Comparison of ENCODE assay signal across 8 cellular contexts in the genomic region with DNA sequence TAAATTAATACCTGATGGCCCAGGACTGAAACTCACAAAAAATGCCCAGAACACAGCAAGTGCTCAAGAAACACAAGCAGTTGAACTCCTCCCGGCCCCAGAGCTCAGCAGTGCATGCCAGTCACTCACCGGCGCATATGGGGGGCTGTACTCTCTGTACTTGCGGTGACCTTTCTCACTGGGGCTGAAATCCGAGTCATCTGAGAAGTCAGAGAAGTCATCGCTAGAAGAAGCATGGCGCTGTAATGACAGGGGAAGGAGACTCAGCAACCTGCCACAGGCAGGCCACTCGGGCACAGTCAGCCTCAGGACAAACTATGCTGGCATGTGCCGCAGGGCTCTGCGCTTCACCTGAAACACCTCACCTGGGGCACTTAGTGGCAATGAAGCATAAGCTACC. TPM values are rescaled to one million over a fixed set of nuclear protein-coding genes. Genes with fewer than 3 reads are reported as not detected.
A peak's percentile ranks its signal among the peaks of the same experiment; 100 is the strongest.
DNase-seq lines count a peak whose midpoint lies in the region; ATAC-seq and TF ChIP-seq lines count a peak whose summit lies in the region.

No MANE protein-coding gene starts in this region.

- POLR2A ChIA-PET in activated CD8-positive, alpha-beta T cell treated with anti-CD3 and anti-CD28 coated beads, Interleukin-2, amount 10 ng/mL, durations not matched to agents 7 days and 5 days (lab: Charles Lee): interaction anchor here (0.9 to 11.5 kb wide), 5 partner anchors 11 to 150 kb away, joined by 3 to 256 read pairs (median 3); partner anchors contain the start of genes SAE1 and ZC3H4
- POLR2A ChIA-PET in naive thymus-derived CD4-positive, alpha-beta T cell (lab: Charles Lee): interaction anchor here (0.6 to 10.2 kb wide), 3 partner anchors 10 to 37 kb away, joined by 3 to 184 read pairs (median 4); partner anchors contain the start of gene ZC3H4

- H3K4me3 Mint-ChIP-seq in CD14-positive monocyte (no peak overlapping the region), endothelial cell (ENCODE audit: unreplicated experiment) (no peak overlapping the region)
- H3K4me3 Mint-ChIP-seq in activated CD8-positive, alpha-beta T cell treated with anti-CD3 and anti-CD28 coated beads, Interleukin-2, amount 10 ng/mL, durations not matched to agents 7 days and 5 days: peak overlapping the region; percentile 78
- peak overlapping the region in 1 of 10 donors; percentile 93 for H3K4me3 Mint-ChIP-seq in naive thymus-derived CD4-positive, alpha-beta T cell

- peak; percentile 75 for ATAC-seq in GM19395 (IDR thresholded peaks at IDR 0.05; ENCODE audit: unreplicated experiment)
- peak; percentile 18 for ATAC-seq in activated CD8-positive, alpha-beta T cell treated with anti-CD3 and anti-CD28 coated beads, Interleukin-2, amount 10 ng/mL, durations not matched to agents 7 days and 5 days
- ATAC-seq in naive thymus-derived CD4-positive, alpha-beta T cell: no peak
- no peak for ATAC-seq in GM19397 (IDR thresholded peaks at IDR 0.05; ENCODE audit: unreplicated experiment)

- peak overlapping the region; percentile 64 for H3K27ac ChIP-seq in naive thymus-derived CD4-positive, alpha-beta T cell (ENCODE audit: low read depth, low read length)
- no peak overlapping the region for H3K27ac ChIP-seq in smooth muscle cell (ENCODE audit: low read depth)

- no peak overlapping the region for H2AFZ ChIP-seq in smooth muscle cell (ENCODE audit: low read depth)

- CTCF ChIA-PET in activated CD8-positive, alpha-beta T cell treated with anti-CD3 and anti-CD28 coated beads, Interleukin-2, amount 10 ng/mL, durations not matched to agents 7 days and 5 days (lab: Charles Lee): interaction anchor here (0.9 to 7.3 kb wide), 6 partner anchors 14 to 150 kb away, joined by 3 to 48 read pairs (median 10); partner anchors contain the start of gene ZC3H4
- CTCF ChIA-PET in naive thymus-derived CD4-positive, alpha-beta T cell (lab: Charles Lee): interaction anchor here (0.6 kb wide), 1 partner anchor 35 kb away, joined by 3 read pairs; no protein-coding TSS in a partner anchor

- DNase-seq in CD14-positive monocyte (ENCODE audit: low spot score) (no peak), smooth muscle cell (lab: John Stamatoyannopoulos, UW; ENCODE audit: unreplicated experiment) (no peak), NCI-H2107 (lab: John Stamatoyannopoulos, UW) (no peak), endothelial cell (ENCODE audit: low spot score) (no peak)
- DNase-seq in activated CD8-positive, alpha-beta T cell treated with anti-CD3 and anti-CD28 coated beads, Interleukin-2, amount 10 ng/mL, durations not matched to agents 7 days and 5 days: peak; percentile 56
- peak in 1 of 9 donors; percentile 47 for DNase-seq in naive thymus-derived CD4-positive, alpha-beta T cell

- H3K4me1 ChIP-seq in naive thymus-derived CD4-positive, alpha-beta T cell (ENCODE audit: control insufficient read depth in 2 of 2, insufficient read depth in 2 of 2, low read length in 2 of 2): peaks cover 14 to 21% of the 10 kb centered on the region in 2 donors
- H3K4me1 ChIP-seq in smooth muscle cell (ENCODE audit: low read depth): no peaks in the 10 kb centered on the region

- no peaks in the 10 kb centered on the region for H3K9me3 ChIP-seq in naive thymus-derived CD4-positive, alpha-beta T cell (ENCODE audit: control insufficient read depth in 2 of 3, low read length in 3 of 3)
- H3K9me3 ChIP-seq in smooth muscle cell (replicated peaks; ENCODE audit: low read depth): no peaks in the 10 kb centered on the region

- WGBS in smooth muscle cell (ENCODE audit: low lambda C conversion rate): 94% methylated on average over 10 of the region's 10 CpGs

- H3F3A ChIP-seq in smooth muscle cell (ENCODE audit: low read depth): no peaks in the 10 kb centered on the region

- H3K27ac Mint-ChIP-seq in CD14-positive monocyte (peak overlapping the region in 4 of 7 donors; percentile 0 to 65 (median 47)), endothelial cell (ENCODE audit: unreplicated experiment) (no peak overlapping the region)
- H3K27ac Mint-ChIP-seq in activated CD8-positive, alpha-beta T cell treated with anti-CD3 and anti-CD28 coated beads, Interleukin-2, amount 10 ng/mL, durations not matched to agents 7 days and 5 days: peak overlapping the region; percentile 87
- peak overlapping the region in 8 of 9 donors; percentile 28 to 99 (median 79) for H3K27ac Mint-ChIP-seq in naive thymus-derived CD4-positive, alpha-beta T cell

- H3K4me1 Mint-ChIP-seq in CD14-positive monocyte (peaks cover 10% of the 10 kb centered on the region), endothelial cell (ENCODE audit: unreplicated experiment) (peaks cover 3% of the 10 kb centered on the region)
- H3K4me1 Mint-ChIP-seq in activated CD8-positive, alpha-beta T cell treated with anti-CD3 and anti-CD28 coated beads, Interleukin-2, amount 10 ng/mL, durations not matched to agents 7 days and 5 days (ENCODE audit: low read depth): peaks cover 79% of the 10 kb centered on the region
- peaks cover 28 to 83% (median 40%) of the 10 kb centered on the region in 7 donors for H3K4me1 Mint-ChIP-seq in naive thymus-derived CD4-positive, alpha-beta T cell

- intact Hi-C loops in CD14-positive monocyte (cut with micrococcal nuclease): no loop called here
- intact Hi-C loops in naive thymus-derived CD4-positive, alpha-beta T cell (cut with micrococcal nuclease): loop anchor here (1.0 to 2.0 kb wide), 6 partner anchors 13 to 46 kb away; partner anchors contain the start of genes TMEM160 (in 1 of the 2) and ZC3H4 (in 1 of the 2)

- peaks cover 71 to 95% of the 10 kb centered on the region in 2 donors for H3K36me3 Mint-ChIP-seq in CD14-positive monocyte
- peaks cover 70% of the 10 kb centered on the region for H3K36me3 Mint-ChIP-seq in activated CD8-positive, alpha-beta T cell treated with anti-CD3 and anti-CD28 coated beads, Interleukin-2, amount 10 ng/mL, durations not matched to agents 7 days and 5 days (ENCODE audit: low read depth)
- peaks cover 7 to 58% (median 12%) of the 10 kb centered on the region in 5 donors for H3K36me3 Mint-ChIP-seq in naive thymus-derived CD4-positive, alpha-beta T cell
- peaks cover 45% of the 10 kb centered on the region for H3K36me3 Mint-ChIP-seq in endothelial cell (ENCODE audit: low read depth, unreplicated experiment)

- peaks cover 56% of the 10 kb centered on the region for H4K20me1 ChIP-seq in smooth muscle cell (ENCODE audit: low read depth)

- TF ChIP-seq CTCF in CD14-positive monocyte (IDR thresholded peaks at IDR 0.05) (no peak), smooth muscle cell (IDR thresholded peaks at IDR 0.05; ENCODE audit: borderline replicate concordance, insufficient read depth, poor library complexity, severe bottlenecking) (no peak), endothelial cell (IDR thresholded peaks at IDR 0.05; ENCODE audit: unreplicated experiment) (no peak)

- H3K4me3 ChIP-seq in naive thymus-derived CD4-positive, alpha-beta T cell (ENCODE audit: low read length): no peak overlapping the region
- no peak overlapping the region for H3K4me3 ChIP-seq in smooth muscle cell

- H3K27me3 ChIP-seq in naive thymus-derived CD4-positive, alpha-beta T cell (ENCODE audit: control insufficient read depth in 2 of 2, insufficient read depth in 2 of 2, low read length in 2 of 2): no peaks in the 10 kb centered on the region
- H3K27me3 ChIP-seq in smooth muscle cell (ENCODE audit: low read depth): no peaks in the 10 kb centered on the region

- no peak overlapping the region for H3K9ac ChIP-seq in smooth muscle cell (ENCODE audit: low read depth)

- peaks cover 0 to under 1% (median 0%) of the 10 kb centered on the region in 3 donors for H3K27me3 Mint-ChIP-seq in CD14-positive monocyte (ENCODE audit: low read depth in 3 of 3)
- no peaks in the 10 kb centered on the region for H3K27me3 Mint-ChIP-seq in activated CD8-positive, alpha-beta T cell treated with anti-CD3 and anti-CD28 coated beads, Interleukin-2, amount 10 ng/mL, durations not matched to agents 7 days and 5 days (ENCODE audit: low read depth)
- no peaks in the 10 kb centered on the region for H3K27me3 Mint-ChIP-seq in naive thymus-derived CD4-positive, alpha-beta T cell
- H3K27me3 Mint-ChIP-seq in endothelial cell (ENCODE audit: unreplicated experiment): peaks cover 7% of the 10 kb centered on the region

- H3K4me2 ChIP-seq in smooth muscle cell: no peak overlapping the region

- peaks cover 51% of the 10 kb centered on the region for H3K79me2 ChIP-seq in smooth muscle cell (ENCODE audit: low read depth)

- H3K36me3 ChIP-seq in naive thymus-derived CD4-positive, alpha-beta T cell (ENCODE audit: control insufficient read depth in 2 of 3, insufficient read depth in 3 of 3, low read length in 3 of 3): peaks cover 5 to 54% (median 11%) of the 10 kb centered on the region in 3 experiments
- H3K36me3 ChIP-seq in smooth muscle cell (ENCODE audit: low read depth): no peaks in the 10 kb centered on the region

- H3K9me3 Mint-ChIP-seq in CD14-positive monocyte (no peaks in the 10 kb centered on the region), endothelial cell (ENCODE audit: unreplicated experiment) (no peaks in the 10 kb centered on the region)
- no peaks in the 10 kb centered on the region for H3K9me3 Mint-ChIP-seq in activated CD8-positive, alpha-beta T cell treated with anti-CD3 and anti-CD28 coated beads, Interleukin-2, amount 10 ng/mL, durations not matched to agents 7 days and 5 days (ENCODE audit: insufficient read depth)
- H3K9me3 Mint-ChIP-seq in naive thymus-derived CD4-positive, alpha-beta T cell: peaks cover 0 to 1% (median 0%) of the 10 kb centered on the region in 11 donors

RNA-seq across cellular contexts. Expression of gene ZC3H4, which starts 19.7 kb away (rescaled TPM):
- polyA plus RNA-seq in CD14-positive monocyte (under 1 TPM; 0.24 to 0.60 TPM), smooth muscle cell (1.9 and 3.5 TPM in 2 replicates)
- total RNA-seq in activated CD8-positive, alpha-beta T cell treated with anti-CD3 and anti-CD28 coated beads, Interleukin-2, amount 10 ng/mL, durations not matched to agents 7 days and 5 days: 100 to 1,000 TPM; 102 TPM
- 100 to 1,000 TPM in 1 of 5 experiments, 10 to 100 TPM in 4; 53.6 to 123 (median 73.0) TPM for total RNA-seq in naive thymus-derived CD4-positive, alpha-beta T cell
- 1 to 10 TPM; 2.0 to 2.3 TPM for polyA plus RNA-seq in naive thymus-derived CD4-positive, alpha-beta T cell
- total RNA-seq in smooth muscle cell (6.6 and 9.3 TPM in 2 replicates), endothelial cell (ENCODE audit: unreplicated experiment) (56.7 TPM)

RNA-seq across cellular contexts. Expression of gene SAE1, which starts 36.8 kb away (rescaled TPM):
- polyA plus RNA-seq in CD14-positive monocyte: 10 to 100 TPM; 46.5 to 54.2 TPM
- total RNA-seq in activated CD8-positive, alpha-beta T cell treated with anti-CD3 and anti-CD28 coated beads, Interleukin-2, amount 10 ng/mL, durations not matched to agents 7 days and 5 days: 100 to 1,000 TPM; 165 to 175 TPM
- 100 to 1,000 TPM in 1 of 5 experiments, 10 to 100 TPM in 4; 34.3 to 115 (median 46.4) TPM for total RNA-seq in naive thymus-derived CD4-positive, alpha-beta T cell
- 100 to 1,000 TPM; 145 to 181 TPM for polyA plus RNA-seq in naive thymus-derived CD4-positive, alpha-beta T cell
- 65.9 and 67.4 TPM in 2 replicates for total RNA-seq in smooth muscle cell
- 70.8 and 89.4 TPM in 2 replicates for polyA plus RNA-seq in smooth muscle cell
- total RNA-seq in endothelial cell (ENCODE audit: unreplicated experiment): 134 TPM

RNA-seq across cellular contexts. Expression of gene TMEM160, which starts 45.4 kb away (rescaled TPM):
- polyA plus RNA-seq in CD14-positive monocyte (100 to 1,000 TPM; 103 to 159 TPM), smooth muscle cell (92.2 and 94.4 TPM in 2 replicates)
- 10 to 100 TPM; 74.4 to 76.8 TPM for total RNA-seq in activated CD8-positive, alpha-beta T cell treated with anti-CD3 and anti-CD28 coated beads, Interleukin-2, amount 10 ng/mL, durations not matched to agents 7 days and 5 days
- total RNA-seq in naive thymus-derived CD4-positive, alpha-beta T cell: 10 to 100 TPM; 23.1 to 46.3 (median 26.0) TPM
- polyA plus RNA-seq in naive thymus-derived CD4-positive, alpha-beta T cell: 100 to 1,000 TPM; 131 TPM
- total RNA-seq in smooth muscle cell (21.5 and 61.5 TPM in 2 replicates), endothelial cell (ENCODE audit: unreplicated experiment) (46.7 TPM)

Comparison
In these comparisons a context has a peak if more than half of its experiments do, and no peak if none do; other contexts are left out.
1. ATAC-seq: peak in GM19395 (single experiment) and activated CD8-positive, alpha-beta T cell treated with anti-CD3 and anti-CD28 coated beads, Interleukin-2, amount 10 ng/mL, durations not matched to agents 7 days and 5 days (single experiment); none in naive thymus-derived CD4-positive, alpha-beta T cell (single experiment) and GM19397 (single experiment).
2. intact Hi-C loops: an anchor here in naive thymus-derived CD4-positive, alpha-beta T cell (1.0 to 2.0 kb wide); none called in CD14-positive monocyte.